17 cellular contexts compared by ENCODE assay signal in genomic region chr14:24921903-24922302, GRCh38.
A peak's percentile ranks its signal among the peaks of the same experiment; 100 is the strongest.
DNase-seq lines count a peak whose midpoint lies in the region; ATAC-seq and TF ChIP-seq lines count a peak whose summit lies in the region.
"Had no signal": no experiment of that assay in that cellular context is flagged by ENCODE, and none has a peak within 500 bp of the region (broad histone marks: within the 10 kb centered on the region; RNA-seq: fewer than 3 reads in every experiment).

No MANE protein-coding gene starts in this region.

- no peak for ATAC-seq in HG02623 (IDR thresholded peaks at IDR 0.05; ENCODE audit: unreplicated experiment)
- ATAC-seq: activated naive CD8-positive, alpha-beta T cell treated with anti-CD3 and anti-CD28 coated beads, Interleukin-2, amount 50 U/mL, for 24 hours; stimulated activated effector memory CD8-positive, alpha-beta T cell treated with anti-CD3 and anti-CD28 coated beads, Interleukin-12 subunit alpha, Interleukin-12 subunit beta, amount 100 ng/mL, for 72 hours had no signal

- H3K23ac ChIP-seq in mesenchymal stem cell (ENCODE audit: low read length in 2 of 2) = no peak overlapping the region

- H3K27me3 ChIP-seq in mesenchymal stem cell (ENCODE audit: control insufficient read depth in 1 of 2, insufficient read depth in 1 of 2, low read length in 2 of 2) = no peaks in the 10 kb centered on the region

- H3K4me1 ChIP-seq in mesenchymal stem cell (ENCODE audit: control insufficient read depth, insufficient read depth, low read depth, low read length) = no peaks in the 10 kb centered on the region

- H3K4me3 ChIP-seq in choroid plexus epithelial cell (ENCODE audit: low read depth, low read length) (no peak overlapping the region), mesenchymal stem cell (ENCODE audit: insufficient read depth in 1 of 2, low read depth in 1 of 2, low read length in 2 of 2) (no peak overlapping the region)

- no peak overlapping the region for H2BK12ac ChIP-seq in mesenchymal stem cell (ENCODE audit: low read length in 2 of 2)

- no peaks in the 10 kb centered on the region for H3K36me3 Mint-ChIP-seq in Calu3 (ENCODE audit: insufficient read depth, unreplicated experiment)
- H3K36me3 Mint-ChIP-seq: stimulated activated effector memory CD8-positive, alpha-beta T cell treated with anti-CD3 and anti-CD28 coated beads, Interleukin-12 subunit alpha, Interleukin-12 subunit beta, amount 100 ng/mL, for 72 hours had no signal

- H3K4me1 Mint-ChIP-seq in Calu3 (ENCODE audit: low read depth, unreplicated experiment) = peaks cover 14% of the 10 kb centered on the region
- H3K4me1 Mint-ChIP-seq: activated naive CD8-positive, alpha-beta T cell treated with anti-CD3 and anti-CD28 coated beads, Interleukin-2, amount 50 U/mL, for 24 hours; stimulated activated effector memory CD8-positive, alpha-beta T cell treated with anti-CD3 and anti-CD28 coated beads, Interleukin-12 subunit alpha, Interleukin-12 subunit beta, amount 100 ng/mL, for 72 hours had no signal

- H2AFZ ChIP-seq in mesenchymal stem cell (ENCODE audit: low read depth, low read length) = no peak overlapping the region

- H4K8ac ChIP-seq in mesenchymal stem cell (ENCODE audit: low read length) = no peak overlapping the region

- no peak overlapping the region for H2BK5ac ChIP-seq in mesenchymal stem cell (ENCODE audit: low read depth, low read length, poor library complexity, severe bottlenecking)

- no peak overlapping the region for H3K27ac ChIP-seq in mesenchymal stem cell (ENCODE audit: low read length, poor library complexity, severe bottlenecking)

- no peak overlapping the region for H3K4me2 ChIP-seq in mesenchymal stem cell (ENCODE audit: low read length, poor library complexity, severe bottlenecking)

- H3K36me3 ChIP-seq in mesenchymal stem cell (ENCODE audit: control insufficient read depth in 1 of 2, insufficient read depth in 2 of 2, low read depth in 1 of 2, low read length in 2 of 2) = no peaks in the 10 kb centered on the region

- peak overlapping the region in 1 of 2 experiments; percentile 13 for H3K18ac ChIP-seq in mesenchymal stem cell (ENCODE audit: low read depth in 1 of 2, low read length in 2 of 2)

- WGBS in mesenchymal stem cell = 8% methylated on average over 1 of the region's 1 CpG

- H2BK120ac ChIP-seq in mesenchymal stem cell (ENCODE audit: low read depth, low read length) = no peak overlapping the region

- H3K14ac ChIP-seq in mesenchymal stem cell (ENCODE audit: low read length in 2 of 2) = no peak overlapping the region

- no peaks in the 10 kb centered on the region for H3K9me3 ChIP-seq in mesenchymal stem cell (ENCODE audit: control insufficient read depth, low read length)

- no peaks in the 10 kb centered on the region for H3K9me3 Mint-ChIP-seq in Calu3 (ENCODE audit: low read depth, unreplicated experiment)
- H3K9me3 Mint-ChIP-seq: activated naive CD8-positive, alpha-beta T cell treated with anti-CD3 and anti-CD28 coated beads, Interleukin-2, amount 50 U/mL, for 24 hours; activated T-helper 2 cell treated with anti-CD3 and anti-CD28 coated beads, Interferon-gamma antibody, Interleukin-2, Interleukin-4, amounts not matched to agents 10 μg/mL and 5 μg/mL and 100 μg/mL, durations not matched to agents 14 hours and 24 hours and 36 hours; H9; stimulated activated effector memory CD8-positive, alpha-beta T cell treated with anti-CD3 and anti-CD28 coated beads, Interleukin-12 subunit alpha, Interleukin-12 subunit beta, amount 100 ng/mL, for 72 hours; T-helper 1 cell treated with Interleukin-12 subunit alpha and Interleukin-12 subunit beta and Interleukin-4 antibody, amounts not matched to agents 30 μg/mL and 1 μg/mL, for 36 hours had no signal

- no peaks in the 10 kb centered on the region for H3K27me3 Mint-ChIP-seq in Calu3 (ENCODE audit: unreplicated experiment)

- no peak overlapping the region for H2BK15ac ChIP-seq in mesenchymal stem cell (ENCODE audit: low read depth, poor library complexity, severe bottlenecking)

- no peak overlapping the region for H3K4ac ChIP-seq in mesenchymal stem cell (ENCODE audit: low read depth in 1 of 2, low read length in 2 of 2)

- no peak overlapping the region for H4K91ac ChIP-seq in mesenchymal stem cell (ENCODE audit: low read length)

- DNase-seq in Daoy (ENCODE audit: low read depth) = peak; percentile 33
- DNase-seq in NCI-H226 = peak; percentile 62
- DNase-seq in choroid plexus epithelial cell (ENCODE audit: low read depth) = peak; percentile 37
- DNase-seq in mesenchymal stem cell = peak; percentile 63
- DNase-seq in GM20000 (ENCODE audit: low spot score) = no peak
- no peak for DNase-seq in anterior cingulate cortex (lab: John Stamatoyannopoulos, UW)
- DNase-seq in Calu3 = no peak
- DNase-seq: activated CD4-positive, CD25-positive, alpha-beta regulatory T cell; activated naive CD8-positive, alpha-beta T cell treated with anti-CD3 and anti-CD28 coated beads, Interleukin-2, amount 50 U/mL, for 24 hours; cerebellar nuclear complex; H9; NCI-H1930; SIG-M5 had no signal

- CTCF ChIA-PET in Calu3 (lab: Charles Lee) = interaction anchor here (0.6 kb wide), 1 partner anchor 114 kb away, joined by 3 read pairs; no protein-coding TSS in a partner anchor

- BruUV-seq in Calu3 (replicated peaks; lab: Mats Ljungman, UMichigan) = no TSS peak

- no peaks in the 10 kb centered on the region for H3K79me1 ChIP-seq in mesenchymal stem cell (replicated peaks; ENCODE audit: low read length, poor library complexity, severe bottlenecking)

- intact Hi-C loops in Calu3 (cut with micrococcal nuclease; ENCODE audit: unreplicated experiment) = loop anchor here (1.0 kb wide), 1 partner anchor 10 kb away; no protein-coding TSS in a partner anchor

- no peak overlapping the region for H3K27ac Mint-ChIP-seq in Calu3 (ENCODE audit: unreplicated experiment)
- H3K27ac Mint-ChIP-seq: activated naive CD8-positive, alpha-beta T cell treated with anti-CD3 and anti-CD28 coated beads, Interleukin-2, amount 50 U/mL, for 24 hours; activated T-helper 2 cell treated with anti-CD3 and anti-CD28 coated beads, Interferon-gamma antibody, Interleukin-2, Interleukin-4, amounts not matched to agents 10 μg/mL and 5 μg/mL and 100 μg/mL, durations not matched to agents 14 hours and 24 hours and 36 hours; H9; stimulated activated effector memory CD8-positive, alpha-beta T cell treated with anti-CD3 and anti-CD28 coated beads, Interleukin-12 subunit alpha, Interleukin-12 subunit beta, amount 100 ng/mL, for 72 hours; T-helper 1 cell treated with Interleukin-12 subunit alpha and Interleukin-12 subunit beta and Interleukin-4 antibody, amounts not matched to agents 30 μg/mL and 1 μg/mL, for 36 hours had no signal

- H2AK5ac ChIP-seq in mesenchymal stem cell (ENCODE audit: low read length, severe bottlenecking) = no peak overlapping the region

- TF ChIP-seq CTCF in choroid plexus epithelial cell (conservative IDR thresholded peaks at IDR 0.05; ENCODE audit: low read depth, low read length) (no peak), GM20000 (IDR thresholded peaks at IDR 0.05; ENCODE audit: extremely low read depth, missing control alignments) (no peak), Calu3 (IDR thresholded peaks at IDR 0.05; ENCODE audit: unreplicated experiment) (no peak)

- H3K9ac ChIP-seq in mesenchymal stem cell (ENCODE audit: low read length) = no peak overlapping the region

- no peak overlapping the region for H3K4me3 Mint-ChIP-seq in Calu3 (ENCODE audit: low read depth, unreplicated experiment)
- H3K4me3 Mint-ChIP-seq: activated naive CD8-positive, alpha-beta T cell treated with anti-CD3 and anti-CD28 coated beads, Interleukin-2, amount 50 U/mL, for 24 hours; H9; stimulated activated effector memory CD8-positive, alpha-beta T cell treated with anti-CD3 and anti-CD28 coated beads, Interleukin-12 subunit alpha, Interleukin-12 subunit beta, amount 100 ng/mL, for 72 hours; T-helper 1 cell treated with Interleukin-12 subunit alpha and Interleukin-12 subunit beta and Interleukin-4 antibody, amounts not matched to agents 30 μg/mL and 1 μg/mL, for 36 hours had no signal

Comparison
In these comparisons a context has a peak if more than half of its experiments do, and no peak if none do; other contexts are left out.
1. DNase-seq: peak in Daoy (single experiment), NCI-H226 (single experiment), choroid plexus epithelial cell (single experiment) and mesenchymal stem cell (single experiment); none in GM20000 (single experiment), anterior cingulate cortex (0 of 58) and Calu3 (single experiment).